ENCODE assay signal across 27 cellular contexts in genomic region chr5:173339286-173339685, GRCh38.
"Had no signal": no experiment of that assay in that cellular context is flagged by ENCODE, and none has a peak within 500 bp of the region (broad histone marks: within the 10 kb centered on the region; RNA-seq: fewer than 3 reads in every experiment).

No MANE protein-coding gene starts in this region.

- H3K36me3 ChIP-seq: stomach, suprapubic skin, thoracic aorta, thyroid gland, tibial artery, tibial nerve, transverse colon, upper lobe of left lung, upper lobe of right lung, uterus, vagina had no signal

- ATAC-seq: stimulated activated effector memory CD8-positive, alpha-beta T cell treated with anti-CD3 and anti-CD28 coated beads, Interleukin-12 subunit alpha, Interleukin-12 subunit beta, amount 100 ng/mL, for 72 hours; stimulated activated memory B cell treated with anti-CD40 and anti-IgM and Interleukin-4, amounts not matched to agents 10 μg/mL and 1 μg/mL and 100 μg/mL, for 72 hours; stimulated activated naive B cell treated with anti-CD40 and anti-IgM and Interleukin-4, amounts not matched to agents 10 μg/mL and 1 μg/mL and 100 μg/mL, for 72 hours; stimulated activated naive CD8-positive, alpha-beta T cell treated with anti-CD3 and anti-CD28 coated beads, Interleukin-15, amount 100 ng/mL, for 72 hours; stimulated activated naive CD8-positive, alpha-beta T cell treated with anti-CD3 and anti-CD28 coated beads, Interleukin-15, Interleukin-2, amounts not matched to agents 100 U/mL and 50 U/mL, for 24 hours; upper lobe of right lung had no signal

- H3K4me1 Mint-ChIP-seq: stimulated activated effector memory CD8-positive, alpha-beta T cell treated with anti-CD3 and anti-CD28 coated beads, Interleukin-12 subunit alpha, Interleukin-12 subunit beta, amount 100 ng/mL, for 72 hours; stimulated activated memory B cell treated with anti-CD40 and anti-IgM and Interleukin-4, amounts not matched to agents 10 μg/mL and 1 μg/mL and 100 μg/mL, for 72 hours; stimulated activated naive B cell treated with anti-CD40 and anti-IgM and Interleukin-4, amounts not matched to agents 10 μg/mL and 1 μg/mL and 100 μg/mL, for 72 hours; stimulated activated naive CD8-positive, alpha-beta T cell treated with anti-CD3 and anti-CD28 coated beads, Interleukin-15, amount 100 ng/mL, for 72 hours had no signal

- H3K4me3 ChIP-seq: stomach, suprapubic skin, testis, thoracic aorta, thyroid gland, tibial artery, tibial nerve, transverse colon, upper lobe of left lung, upper lobe of right lung, uterus, vagina had no signal

- H3K9me3 Mint-ChIP-seq: stimulated activated effector memory CD8-positive, alpha-beta T cell treated with anti-CD3 and anti-CD28 coated beads, Interleukin-12 subunit alpha, Interleukin-12 subunit beta, amount 100 ng/mL, for 72 hours; stimulated activated memory B cell treated with anti-CD40 and anti-IgM and Interleukin-4, amounts not matched to agents 10 μg/mL and 1 μg/mL and 100 μg/mL, for 72 hours; stimulated activated naive B cell treated with anti-CD40 and anti-IgM and Interleukin-4, amounts not matched to agents 10 μg/mL and 1 μg/mL and 100 μg/mL, for 72 hours; stimulated activated naive CD8-positive, alpha-beta T cell treated with anti-CD3 and anti-CD28 coated beads, Interleukin-15, amount 100 ng/mL, for 72 hours; stimulated activated naive CD8-positive, alpha-beta T cell treated with anti-CD3 and anti-CD28 coated beads, Interleukin-15, Interleukin-2, amounts not matched to agents 100 ng/mL and 50 ng/mL, for 24 hours; type B pancreatic cell had no signal

- H3K27ac ChIP-seq: stomach, suprapubic skin, testis, thoracic aorta, thyroid gland, tibial artery, tibial nerve, transverse colon, upper lobe of left lung, upper lobe of right lung, uterus, vagina had no signal

- H3K4me3 Mint-ChIP-seq: stimulated activated effector memory CD8-positive, alpha-beta T cell treated with anti-CD3 and anti-CD28 coated beads, Interleukin-12 subunit alpha, Interleukin-12 subunit beta, amount 100 ng/mL, for 72 hours; stimulated activated memory B cell treated with anti-CD40 and anti-IgM and Interleukin-4, amounts not matched to agents 10 μg/mL and 1 μg/mL and 100 μg/mL, for 72 hours; stimulated activated naive B cell treated with anti-CD40 and anti-IgM and Interleukin-4, amounts not matched to agents 10 μg/mL and 1 μg/mL and 100 μg/mL, for 72 hours; stimulated activated naive CD8-positive, alpha-beta T cell treated with anti-CD3 and anti-CD28 coated beads, Interleukin-15, amount 100 ng/mL, for 72 hours; stimulated activated naive CD8-positive, alpha-beta T cell treated with anti-CD3 and anti-CD28 coated beads, Interleukin-15, Interleukin-2, amounts not matched to agents 100 ng/mL and 50 ng/mL, for 24 hours; type B pancreatic cell had no signal

- H3K4me1 ChIP-seq: stomach, suprapubic skin, testis, thyroid gland, tibial artery, tibial nerve, transverse colon, upper lobe of left lung, upper lobe of right lung, uterus, vagina had no signal

- H3K27me3 ChIP-seq: testis, thyroid gland, tibial nerve, upper lobe of left lung, upper lobe of right lung, uterus, vagina had no signal

- DNase-seq: stimulated activated CD4-positive, alpha-beta T cell treated with anti-CD3 and anti-CD28 coated beads, Interleukin-2, amount 100 ng/mL, for 48 hours; stimulated activated CD4-positive, alpha-beta T cell treated with anti-CD3 and anti-CD28 coated beads, Interleukin-4, amount 100 ng/mL, for 1 hour; stimulated activated CD4-positive, alpha-beta T cell treated with anti-CD3 and anti-CD28 coated beads, Interleukin-4, amount 100 ng/mL, for 24 hours; stimulated activated CD4-positive, alpha-beta T cell treated with anti-CD3 and anti-CD28 coated beads, Interleukin-4, amount 100 ng/mL, for 4 hours; stimulated activated CD8-positive, alpha-beta memory T cell treated with anti-CD3 and anti-CD28 coated beads, Interleukin-4, amount 100 ng/mL, for 48 hours; stimulated activated naive B cell treated with anti-CD40 and anti-IgM and Interleukin-4, amounts not matched to agents 10 μg/mL and 1 μg/mL and 100 μg/mL, for 72 hours; stimulated activated naive CD4-positive, alpha-beta T cell treated with Interleukin-2 at 50 U/mL for 16 hours; stimulated activated naive CD8-positive, alpha-beta T cell treated with anti-CD3 and anti-CD28 coated beads, Interleukin-15, amount 100 ng/mL, for 72 hours; stimulated activated naive CD8-positive, alpha-beta T cell treated with anti-CD3 and anti-CD28 coated beads, Interleukin-15, Interleukin-2, amounts not matched to agents 100 U/mL and 50 U/mL, for 24 hours; stomach; substantia nigra; testis; thyroid gland; tibial artery; transverse colon; trophoblast cell; upper lobe of left lung; upper lobe of right lung; uterus had no signal

- H3K36me3 Mint-ChIP-seq: stimulated activated effector memory CD8-positive, alpha-beta T cell treated with anti-CD3 and anti-CD28 coated beads, Interleukin-12 subunit alpha, Interleukin-12 subunit beta, amount 100 ng/mL, for 72 hours; stimulated activated memory B cell treated with anti-CD40 and anti-IgM and Interleukin-4, amounts not matched to agents 10 μg/mL and 1 μg/mL and 100 μg/mL, for 72 hours; stimulated activated naive B cell treated with anti-CD40 and anti-IgM and Interleukin-4, amounts not matched to agents 10 μg/mL and 1 μg/mL and 100 μg/mL, for 72 hours; type B pancreatic cell had no signal

- H3K9me3 ChIP-seq: stomach, suprapubic skin, testis, thoracic aorta, thyroid gland, tibial artery, tibial nerve, transverse colon, upper lobe of left lung, upper lobe of right lung, uterus, vagina had no signal

- H3K27ac Mint-ChIP-seq: stimulated activated effector memory CD8-positive, alpha-beta T cell treated with anti-CD3 and anti-CD28 coated beads, Interleukin-12 subunit alpha, Interleukin-12 subunit beta, amount 100 ng/mL, for 72 hours; stimulated activated memory B cell treated with anti-CD40 and anti-IgM and Interleukin-4, amounts not matched to agents 10 μg/mL and 1 μg/mL and 100 μg/mL, for 72 hours; stimulated activated naive B cell treated with anti-CD40 and anti-IgM and Interleukin-4, amounts not matched to agents 10 μg/mL and 1 μg/mL and 100 μg/mL, for 72 hours; stimulated activated naive CD8-positive, alpha-beta T cell treated with anti-CD3 and anti-CD28 coated beads, Interleukin-15, Interleukin-2, amounts not matched to agents 100 ng/mL and 50 ng/mL, for 24 hours; type B pancreatic cell had no signal
